Comparison of ENCODE assay signal across 1 cellular context in genomic region chr17:57481901-57482300, GRCh38.
TF ChIP-seq lines count a peak whose summit lies in the region.

No MANE protein-coding gene starts in this region.

TF ChIP-seq in SK-N-SH, 30 proteins besides CTCF, POLR2A, EP300 and RAD21 (continued from another document):
- TF ChIP-seq IRF3 (IDR thresholded peaks at IDR 0.05; ENCODE audit: low read depth, low read length) (no peak), REST (IDR thresholded peaks at IDR 0.05; ENCODE audit: low read depth, low read length) (peak; percentile 67), POLR2AphosphoS5 (IDR thresholded peaks at IDR 0.05; ENCODE audit: low read depth, low read length) (peak; percentile 94), ZBTB33 (IDR thresholded peaks at IDR 0.05; ENCODE audit: borderline replicate concordance, low read depth) (peak; percentile 84), GATA2 (CRISPR knock-in tag; IDR thresholded peaks at IDR 0.05) (no peak)
TF ChIP-seq in SK-N-SH: peak in this region for 19.
